ENCODE assay signal across 9 cellular contexts in the genomic region with DNA sequence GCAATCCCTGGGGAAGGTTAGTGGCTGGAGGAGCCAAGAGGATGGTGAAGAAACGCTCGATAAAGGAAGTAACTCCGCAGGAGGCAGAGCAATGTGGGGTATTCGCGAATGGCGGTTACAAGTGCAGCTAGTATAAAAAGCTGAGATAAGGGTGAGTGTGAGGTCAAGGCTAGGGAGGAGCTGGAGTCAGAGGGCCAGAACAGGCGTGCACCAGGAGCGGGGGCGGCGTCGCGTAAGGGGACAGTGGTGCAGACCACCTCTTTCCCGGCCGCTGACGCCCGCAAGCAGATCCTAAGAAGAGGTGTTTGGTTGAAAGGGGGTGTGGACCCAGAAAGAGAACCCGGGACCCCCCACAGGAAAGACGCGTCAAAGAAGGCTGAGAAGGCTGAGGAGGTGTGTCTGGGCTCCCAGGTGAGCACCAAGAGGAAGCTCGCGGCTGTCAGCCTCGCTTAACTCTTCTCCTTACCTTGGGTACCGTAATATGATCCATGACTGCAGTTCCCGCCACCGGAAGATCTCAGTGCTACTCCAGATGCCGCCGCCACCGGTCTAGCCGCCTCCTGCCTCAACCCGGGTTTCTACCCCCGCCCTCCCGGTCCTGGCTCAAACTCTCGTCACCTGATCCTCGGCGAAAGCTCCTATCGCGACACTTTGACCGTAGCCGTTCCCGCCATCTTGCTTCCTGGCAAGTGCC. TPM values are rescaled to one million over a fixed set of nuclear protein-coding genes. Genes with fewer than 3 reads are reported as not detected.
A peak's percentile ranks its signal among the peaks of the same experiment; 100 is the strongest.
DNase-seq lines count a peak whose midpoint lies in the region; ATAC-seq, FAIRE-seq and TF ChIP-seq lines count a peak whose summit lies in the region.
"Had no signal": no experiment of that assay in that cellular context is flagged by ENCODE, and none has a peak within 500 bp of the region (broad histone marks: within the 10 kb centered on the region; RNA-seq: fewer than 3 reads in every experiment).

A gene (minus strand): TSS at position 579 of the 694 bp plus-strand sequence. CDS start 89 bp downstream, at position 490.

- H3K36me3 ChIP-seq in DOHH2 (ENCODE audit: control insufficient read depth, low read length) (no peaks in the 10 kb centered on the region), Loucy (ENCODE audit: insufficient read depth, low read length) (no peaks in the 10 kb centered on the region), iPS DF 6.9 (ENCODE audit: control insufficient read depth, insufficient read depth, low read length) (no peaks in the 10 kb centered on the region), gastrocnemius medialis (no peaks in the 10 kb centered on the region)
- H3K36me3 ChIP-seq: SJSA1 had no signal

- H3K9me3 ChIP-seq in DOHH2 (ENCODE audit: control insufficient read depth, insufficient read depth, low read length) (no peaks in the 10 kb centered on the region), Loucy (ENCODE audit: insufficient read depth, low read depth, low read length) (no peaks in the 10 kb centered on the region), iPS DF 6.9 (ENCODE audit: control insufficient read depth, insufficient read depth, low read length) (no peaks in the 10 kb centered on the region), gastrocnemius medialis (no peaks in the 10 kb centered on the region)
- H3K9me3 ChIP-seq: SJSA1 had no signal

- H3K4me2 ChIP-seq in DOHH2 (ENCODE audit: low read length) = peak within 1 kb of the TSS; percentile 60
- peak within 1 kb of the TSS; percentile 88 for H3K4me2 ChIP-seq in Loucy (ENCODE audit: low read depth, low read length, poor library complexity, severe bottlenecking)

- intact Hi-C loops in gastrocnemius medialis (cut with DNase I; ENCODE audit: low total_unique reads) = loop anchor here (10.0 kb wide), 1 partner anchor 190 kb away; a partner anchor contains a TSS

- H3K9ac ChIP-seq in Loucy (ENCODE audit: low read depth, low read length, poor library complexity, severe bottlenecking) = peak within 1 kb of the TSS; percentile 82

- no CpG with 5 or more reads among the region's 40 CpGs for WGBS in iPS DF 6.9 (ENCODE audit: insufficient coverage, insufficient read length)

- no peaks in the 10 kb centered on the region for H4K20me1 ChIP-seq in DOHH2 (ENCODE audit: control insufficient read depth, insufficient read depth, low read depth, low read length)
- H4K20me1 ChIP-seq in Loucy (ENCODE audit: insufficient read depth, low read length, poor library complexity, severe bottlenecking) = peaks cover 7% of the 10 kb centered on the region

- no peak for TF ChIP-seq POLR2A in gastrocnemius medialis (IDR thresholded peaks at IDR 0.05)

- DNase-seq in SW480 (ENCODE audit: low spot score) (peak; percentile 69), amygdala (lab: John Stamatoyannopoulos, UW) (peak in 53 of 56 donors; percentile 2 to 74 (median 35)), iPS DF 6.9 (ENCODE audit: low read depth, low spot score) (peak; percentile 39), gastrocnemius medialis (peak; percentile 5 to 56), HTR-8/SVneo (ENCODE audit: insufficient read length, low spot score) (no peak)

- FAIRE-seq in HTR-8/SVneo (lab: Jason Lieb, UNC) = no peak

- ATAC-seq in GM21737 (IDR thresholded peaks at IDR 0.05; ENCODE audit: unreplicated experiment) = peak; percentile 99
- peak; percentile 58 to 89 for ATAC-seq in gastrocnemius medialis

- H3K4me3 ChIP-seq in DOHH2 (ENCODE audit: low read length) (peak within 1 kb of the TSS; percentile 71), Loucy (ENCODE audit: low read length, poor library complexity, severe bottlenecking) (peak within 1 kb of the TSS; percentile 96), iPS DF 6.9 (ENCODE audit: low read length) (peak within 1 kb of the TSS; percentile 20; the same call in 1 of the 2 replicates), gastrocnemius medialis (peak within 1 kb of the TSS; percentile 48 to 62 (median 58))
- H3K4me3 ChIP-seq: SJSA1 had no signal

- H3K4me1 ChIP-seq in DOHH2 (ENCODE audit: control insufficient read depth, low read length) (peaks cover 10% of the 10 kb centered on the region), Loucy (ENCODE audit: insufficient read depth, low read length, poor library complexity, severe bottlenecking) (peaks cover 40% of the 10 kb centered on the region), iPS DF 6.9 (ENCODE audit: control insufficient read depth, insufficient read depth, low read length) (no peaks in the 10 kb centered on the region), gastrocnemius medialis (no peaks in the 10 kb centered on the region)
- H3K4me1 ChIP-seq: SJSA1 had no signal

- H3F3A ChIP-seq in DOHH2 (ENCODE audit: control insufficient read depth, insufficient read depth) (no peaks in the 10 kb centered on the region), Loucy (ENCODE audit: low read depth) (no peaks in the 10 kb centered on the region)

- no peaks in the 10 kb centered on the region for H3K9me2 ChIP-seq in DOHH2 (replicated peaks; ENCODE audit: control insufficient read depth, low read length)
- H3K9me2 ChIP-seq in Loucy (replicated peaks; ENCODE audit: low read depth, low read length) = no peaks in the 10 kb centered on the region

- H2AFZ ChIP-seq in Loucy (ENCODE audit: low read length) = peak within 1 kb of the TSS; percentile 98

- H3K27ac ChIP-seq in DOHH2 (ENCODE audit: low read depth, low read length) (no peak within 1 kb of the TSS), iPS DF 6.9 (ENCODE audit: low read length) (no peak within 1 kb of the TSS), gastrocnemius medialis (peak within 1 kb of the TSS in 3 of 4 donors; percentile 5 to 33 (median 20))
- H3K27ac ChIP-seq: SJSA1 had no signal

- in situ Hi-C loops in gastrocnemius medialis (cut with MboI; ENCODE audit: low sequenced_read_pairs in 4 of 4) = no loop called here

- H3K27me3 ChIP-seq in DOHH2 (ENCODE audit: control insufficient read depth, low read length) (no peaks in the 10 kb centered on the region), Loucy (ENCODE audit: insufficient read depth, low read length, poor library complexity, severe bottlenecking) (no peaks in the 10 kb centered on the region), iPS DF 6.9 (ENCODE audit: control insufficient read depth, insufficient read depth, low read length) (no peaks in the 10 kb centered on the region), gastrocnemius medialis (no peaks in the 10 kb centered on the region)
- H3K27me3 ChIP-seq: SJSA1 had no signal

- TF ChIP-seq CTCF in DOHH2 (IDR thresholded peaks at IDR 0.05; ENCODE audit: low read depth, low read length, poor library complexity, severe bottlenecking) (no peak), Loucy (conservative IDR thresholded peaks at IDR 0.05; ENCODE audit: low read length) (no peak), gastrocnemius medialis (IDR thresholded peaks at IDR 0.05 in 4 of 5, conservative IDR thresholded peaks at IDR 0.05 in 1 of 5) (no peak)

- H3K79me2 ChIP-seq in DOHH2 (ENCODE audit: control insufficient read depth, low read length) (no peaks in the 10 kb centered on the region), Loucy (ENCODE audit: insufficient read depth, low read length) (peaks cover 43% of the 10 kb centered on the region)

RNA-seq across cellular contexts. Expression of the gene that starts here (rescaled TPM):
- 1 to 10 TPM in 1 of 4 donors, under 1 TPM in 3; 0.46 to 1.1 (median 0.92) TPM for total RNA-seq in gastrocnemius medialis
- total RNA-seq: SJSA1 had no signal

Comparison
In these comparisons a context has a peak if more than half of its experiments do, and no peak if none do; other contexts are left out.
1. H3K27ac ChIP-seq: peak in gastrocnemius medialis (3 of 4); none in DOHH2 (single experiment) and iPS DF 6.9 (single experiment).
2. H3K4me3 ChIP-seq: peak in every context shown above with its lines; median percentile 96 in Loucy; 71 in DOHH2; 58 in gastrocnemius medialis; 20 in iPS DF 6.9.